11 cellular contexts compared by ENCODE assay signal in genomic region chr14:106657460-106657859, GRCh38.
A peak's percentile ranks its signal among the peaks of the same experiment; 100 is the strongest.
DNase-seq lines count a peak whose midpoint lies in the region; TF ChIP-seq lines count a peak whose summit lies in the region.
"Had no signal": no experiment of that assay in that cellular context is flagged by ENCODE, and none has a peak within 500 bp of the region (broad histone marks: within the 10 kb centered on the region; RNA-seq: fewer than 3 reads in every experiment).

No MANE protein-coding gene starts in this region.

- H3K79me2 ChIP-seq in OCI-LY7 (ENCODE audit: insufficient read depth, low read depth, low read length), result no peaks in the 10 kb centered on the region

- H3K9me3 ChIP-seq in OCI-LY7 (ENCODE audit: low read length), result peaks cover 6% of the 10 kb centered on the region; the same call in 1 of the 2 replicates
- H3K9me3 ChIP-seq: adrenal gland, thoracic aorta had no signal

- POLR2A ChIA-PET in OCI-LY7 (lab: Charles Lee), result no interaction called here

- peak; percentile 65 for DNase-seq in GM06990 (ENCODE audit: extremely low read depth, insufficient read length)
- DNase-seq in OCI-LY7 (ENCODE audit: low spot score), result peak; percentile 44
- peak; percentile 75 for DNase-seq in activated T-cell treated with anti-CD3 and anti-CD28 coated beads, Interleukin-2, amount 50 U/mL, for 24 hours
- DNase-seq in stimulated activated CD4-positive, alpha-beta T cell treated with anti-CD3 and anti-CD28 coated beads, Interleukin-4, amount 100 ng/mL, for 1 hour, result peak; percentile 67
- DNase-seq in iPS-NIHi11 (ENCODE audit: low spot score), result no peak
- DNase-seq in ecto neural progenitor cell (ENCODE audit: low spot score), result no peak
- DNase-seq in dorsolateral prefrontal cortex, result no peak
- no peak for DNase-seq in NCI-H446 treated with DMSO at 0.1 percent for 48 hours (lab: John Stamatoyannopoulos, UW)
- DNase-seq: adrenal gland, foreskin fibroblast had no signal

- H2AFZ ChIP-seq in OCI-LY7 (ENCODE audit: low read length), result no peak overlapping the region

- no peak overlapping the region for H3K27ac ChIP-seq in OCI-LY7 (ENCODE audit: low read depth, low read length, poor library complexity, severe bottlenecking)
- H3K27ac ChIP-seq in dorsolateral prefrontal cortex, result no peak overlapping the region
- H3K27ac ChIP-seq: adrenal gland, thoracic aorta had no signal

- no peaks in the 10 kb centered on the region for H3K27me3 ChIP-seq in GM06990 (replicated peaks; ENCODE audit: control insufficient read depth, insufficient read depth, low read length)
- H3K27me3 ChIP-seq in dorsolateral prefrontal cortex, result peaks cover 0 to 68% (median 26%) of the 10 kb centered on the region in 45 donors

- no peak overlapping the region for H3K4me3 Mint-ChIP-seq in activated T-cell treated with anti-CD3 and anti-CD28 coated beads, Interleukin-2, amount 50 U/mL, for 24 hours

- no peaks in the 10 kb centered on the region for H3K36me3 Mint-ChIP-seq in activated T-cell treated with anti-CD3 and anti-CD28 coated beads, Interleukin-2, amount 50 U/mL, for 24 hours (ENCODE audit: low read depth)

- H3K27me3 Mint-ChIP-seq in activated T-cell treated with anti-CD3 and anti-CD28 coated beads, Interleukin-2, amount 50 U/mL, for 24 hours, result peaks cover 2% of the 10 kb centered on the region

- no peak overlapping the region for H3K4me2 ChIP-seq in OCI-LY7 (ENCODE audit: low read length)

- H3K9me3 Mint-ChIP-seq in activated T-cell treated with anti-CD3 and anti-CD28 coated beads, Interleukin-2, amount 50 U/mL, for 24 hours, result no peaks in the 10 kb centered on the region

- H3K4me1 ChIP-seq in OCI-LY7 (ENCODE audit: insufficient read depth, low read length, poor library complexity, severe bottlenecking), result no peaks in the 10 kb centered on the region
- H3K4me1 ChIP-seq: adrenal gland had no signal

- H3K4me1 Mint-ChIP-seq in activated T-cell treated with anti-CD3 and anti-CD28 coated beads, Interleukin-2, amount 50 U/mL, for 24 hours (ENCODE audit: low read depth), result peaks cover 28% of the 10 kb centered on the region

- CTCF ChIA-PET in OCI-LY7 (lab: Charles Lee; ENCODE audit: unreplicated experiment), result interaction anchor here (0.8 kb wide), 1 partner anchor 215 kb away, joined by 3 read pairs; no protein-coding TSS in a partner anchor

- TF ChIP-seq CTCF in GM06990 (IDR thresholded peaks at IDR 0.05; ENCODE audit: insufficient read depth, low read length, poor library complexity, severe bottlenecking), result peak; percentile 84
- peak; percentile 50 for TF ChIP-seq CTCF in OCI-LY7 (conservative IDR thresholded peaks at IDR 0.05; ENCODE audit: low read length)
- peak in 2 of 56 donors; percentile 10 to 14 for TF ChIP-seq CTCF in dorsolateral prefrontal cortex (IDR thresholded peaks at IDR 0.05 in 54 of 56, conservative IDR thresholded peaks at IDR 0.05 in 2 of 56; ENCODE audit: low read depth in 1 of 56, partially characterized antibody in 56 of 56)

- no TSS peak for BruUV-seq in OCI-LY7 (replicated peaks; lab: Mats Ljungman, UMichigan)

- no peaks in the 10 kb centered on the region for H4K20me1 ChIP-seq in OCI-LY7 (ENCODE audit: insufficient read depth, low read length)

- intact Hi-C loops in OCI-LY7 (cut with micrococcal nuclease; ENCODE audit: unreplicated experiment), result no loop called here
- intact Hi-C loops in dorsolateral prefrontal cortex (cut with DNase I), result no loop called here

- H3K9me2 ChIP-seq in OCI-LY7 (ENCODE audit: insufficient read depth, low read length), result no peaks in the 10 kb centered on the region

- H3K36me3 ChIP-seq in GM06990 (ENCODE audit: control insufficient read depth, insufficient read depth, low read length), result no peaks in the 10 kb centered on the region
- no peaks in the 10 kb centered on the region for H3K36me3 ChIP-seq in OCI-LY7 (ENCODE audit: insufficient read depth, low read length)
- H3K36me3 ChIP-seq: adrenal gland, thoracic aorta had no signal

- H3K4me3 ChIP-seq in GM06990 (replicated peaks; ENCODE audit: low read depth, low read length) (no peak overlapping the region), OCI-LY7 (ENCODE audit: low read depth, low read length, poor library complexity, severe bottlenecking) (no peak overlapping the region), dorsolateral prefrontal cortex (no peak overlapping the region)
- H3K4me3 ChIP-seq: adrenal gland, thoracic aorta had no signal

- H3K27ac Mint-ChIP-seq in activated T-cell treated with anti-CD3 and anti-CD28 coated beads, Interleukin-2, amount 50 U/mL, for 24 hours, result no peak overlapping the region

Comparison
In these comparisons a context has a peak if more than half of its experiments do, and no peak if none do; other contexts are left out.
1. DNase-seq: peak in GM06990 (single experiment), OCI-LY7 (single experiment), activated T-cell treated with anti-CD3 and anti-CD28 coated beads, Interleukin-2, amount 50 U/mL, for 24 hours (single experiment) and stimulated activated CD4-positive, alpha-beta T cell treated with anti-CD3 and anti-CD28 coated beads, Interleukin-4, amount 100 ng/mL, for 1 hour (single experiment); none in iPS-NIHi11 (single experiment), ecto neural progenitor cell (single experiment), dorsolateral prefrontal cortex (0 of 10) and NCI-H446 treated with DMSO at 0.1 percent for 48 hours (single experiment).